In genomic region chr3:8882171-8882593, GRCh38 we compare ENCODE assay signal across 13 cellular contexts.
A peak's percentile ranks its signal among the peaks of the same experiment; 100 is the strongest.
DNase-seq lines count a peak whose midpoint lies in the region; ATAC-seq and TF ChIP-seq lines count a peak whose summit lies in the region.
"Had no signal": no experiment of that assay in that cellular context is flagged by ENCODE, and none has a peak within 500 bp of the region (broad histone marks: within the 10 kb centered on the region; RNA-seq: fewer than 3 reads in every experiment).

No MANE protein-coding gene starts in this region.

- H3K27me3 ChIP-seq in thyroid gland (no peaks in the 10 kb centered on the region), BE2C (no peaks in the 10 kb centered on the region)
- no peaks in the 10 kb centered on the region for H3K27me3 ChIP-seq in CD4-positive, alpha-beta memory T cell (ENCODE audit: insufficient read depth, low read length)
- H3K27me3 ChIP-seq: BLaER1 treated with 17β-estradiol and CSF1 and Interleukin-3, amounts not matched to agents 10 nM and 100 nM had no signal

- DNase-seq in kidney tubule cell (ENCODE audit: low spot score) (peak; percentile 58), thyroid gland (no peak), BE2C (no peak)
- DNase-seq in CD4-positive, alpha-beta memory T cell = no peak
- DNase-seq: activated CD4-positive, alpha-beta T cell treated with anti-CD3 and anti-CD28 coated beads, Interleukin-2, amount 10 ng/mL, durations not matched to agents 7 days and 5 days; natural killer cell; NCI-H2107 had no signal

- peaks cover 0 to 2% (median 0%) of the 10 kb centered on the region in 4 donors for H3K4me1 Mint-ChIP-seq in CD4-positive, alpha-beta memory T cell
- H3K4me1 Mint-ChIP-seq: activated CD4-positive, alpha-beta T cell treated with anti-CD3 and anti-CD28 coated beads, Interleukin-2, amount 10 ng/mL, durations not matched to agents 7 days and 5 days had no signal

- H3K36me3 Mint-ChIP-seq in CD4-positive, alpha-beta memory T cell = peaks cover 60 to 75% of the 10 kb centered on the region in 2 donors

- H3K4me1 ChIP-seq in thyroid gland (no peaks in the 10 kb centered on the region), BE2C (no peaks in the 10 kb centered on the region)
- no peaks in the 10 kb centered on the region for H3K4me1 ChIP-seq in CD4-positive, alpha-beta memory T cell (ENCODE audit: insufficient read depth, low read length)

- CTCF ChIA-PET in CD4-positive, alpha-beta memory T cell (lab: Charles Lee; ENCODE audit: partially characterized antibody) = no interaction called here

- H3K4me3 ChIP-seq in thyroid gland (replicated peaks in 1 of 3) (no peak overlapping the region), BE2C (ENCODE audit: low read depth, low read length) (no peak overlapping the region)
- H3K4me3 ChIP-seq in CD4-positive, alpha-beta memory T cell (ENCODE audit: low read length in 2 of 2) = no peak overlapping the region
- H3K4me3 ChIP-seq: BLaER1 treated with 17β-estradiol and CSF1 and Interleukin-3, amounts not matched to agents 10 nM and 100 nM; skin epidermis had no signal

- H3K9me3 ChIP-seq in thyroid gland (no peaks in the 10 kb centered on the region), BE2C (no peaks in the 10 kb centered on the region)
- no peaks in the 10 kb centered on the region for H3K9me3 ChIP-seq in CD4-positive, alpha-beta memory T cell (ENCODE audit: control insufficient read depth in 1 of 2, low read length in 2 of 2)

- POLR2A ChIA-PET in CD4-positive, alpha-beta memory T cell (lab: Charles Lee; ENCODE audit: partially characterized antibody) = no interaction called here

- no peaks in the 10 kb centered on the region for H3K27me3 Mint-ChIP-seq in CD4-positive, alpha-beta memory T cell
- H3K27me3 Mint-ChIP-seq: activated CD4-positive, alpha-beta T cell treated with anti-CD3 and anti-CD28 coated beads, Interleukin-2, amount 10 ng/mL, durations not matched to agents 7 days and 5 days had no signal

- H3K36me3 ChIP-seq in thyroid gland (no peaks in the 10 kb centered on the region), BE2C (no peaks in the 10 kb centered on the region)
- peaks cover 7% of the 10 kb centered on the region for H3K36me3 ChIP-seq in CD4-positive, alpha-beta memory T cell (ENCODE audit: insufficient read depth, low read length)

- TF ChIP-seq CTCF in thyroid gland (IDR thresholded peaks at IDR 0.05) = no peak
- no peak for TF ChIP-seq CTCF in BE2C (IDR thresholded peaks at IDR 0.05; ENCODE audit: low read depth, low read length)

- intact Hi-C loops in thyroid gland (cut with DNase I) = no loop called here
- intact Hi-C loops in CD4-positive, alpha-beta memory T cell (cut with micrococcal nuclease) = no loop called here

- ATAC-seq in GM18870 (IDR thresholded peaks at IDR 0.05; ENCODE audit: unreplicated experiment) (peak; percentile 52), GM21825 (IDR thresholded peaks at IDR 0.05; ENCODE audit: unreplicated experiment) (peak; percentile 81), HG03469 (IDR thresholded peaks at IDR 0.05; ENCODE audit: unreplicated experiment) (peak; percentile 55), GM21526 (IDR thresholded peaks at IDR 0.05; ENCODE audit: low FRiP score, unreplicated experiment) (no peak)
- ATAC-seq: natural killer cell had no signal

- no peak overlapping the region for H3K27ac Mint-ChIP-seq in CD4-positive, alpha-beta memory T cell
- H3K27ac Mint-ChIP-seq: activated CD4-positive, alpha-beta T cell treated with anti-CD3 and anti-CD28 coated beads, Interleukin-2, amount 10 ng/mL, durations not matched to agents 7 days and 5 days; natural killer cell had no signal

- H3K9me3 Mint-ChIP-seq in CD4-positive, alpha-beta memory T cell = peaks cover 0 to 3% (median 0%) of the 10 kb centered on the region in 8 donors
- H3K9me3 Mint-ChIP-seq: activated CD4-positive, alpha-beta T cell treated with anti-CD3 and anti-CD28 coated beads, Interleukin-2, amount 10 ng/mL, durations not matched to agents 7 days and 5 days; natural killer cell had no signal

- H3K27ac ChIP-seq in thyroid gland = no peak overlapping the region
- H3K27ac ChIP-seq in CD4-positive, alpha-beta memory T cell (ENCODE audit: low read depth, low read length) = no peak overlapping the region
- H3K27ac ChIP-seq: BLaER1 treated with 17β-estradiol and CSF1 and Interleukin-3, amounts not matched to agents 10 nM and 100 nM; skin epidermis had no signal

- no peak overlapping the region for H3K4me3 Mint-ChIP-seq in CD4-positive, alpha-beta memory T cell
- H3K4me3 Mint-ChIP-seq: activated CD4-positive, alpha-beta T cell treated with anti-CD3 and anti-CD28 coated beads, Interleukin-2, amount 10 ng/mL, durations not matched to agents 7 days and 5 days; natural killer cell had no signal

- no peak for TF ChIP-seq POLR2A in thyroid gland (IDR thresholded peaks at IDR 0.05)

- WGBS in thyroid gland, 2 donors = 82 to 86% methylated on average over 3 of the region's 3 CpGs
